In the genomic region with DNA sequence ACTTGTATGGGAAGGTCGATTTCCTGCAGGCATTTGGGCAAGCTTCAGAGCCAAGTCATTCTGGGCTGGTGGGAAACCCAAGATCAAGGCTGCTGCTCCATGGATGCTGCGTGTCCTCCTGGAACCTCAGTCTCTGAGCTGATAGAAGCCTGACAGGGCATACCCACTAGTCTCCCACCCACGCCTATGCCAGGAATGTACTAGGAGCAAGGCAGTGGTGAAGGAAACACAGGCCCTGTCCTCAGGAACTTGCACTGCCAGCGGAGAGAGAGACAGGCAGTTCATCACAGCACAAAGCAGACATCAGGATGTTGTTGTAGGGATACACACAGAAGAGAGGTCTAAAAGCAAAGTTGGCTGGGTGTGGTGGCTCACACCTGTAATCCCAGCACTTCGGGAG, we compare ENCODE assay signal across 15 cellular contexts.
"Had no signal": no experiment of that assay in that cellular context is flagged by ENCODE, and none has a peak within 500 bp of the region (broad histone marks: within the 10 kb centered on the region; RNA-seq: fewer than 3 reads in every experiment).

No MANE protein-coding gene starts in this region.

- H3K9me3 Mint-ChIP-seq: activated CD4-positive, alpha-beta T cell treated with anti-CD3 and anti-CD28 coated beads, Interleukin-2, amount 10 ng/mL, durations not matched to agents 7 days and 5 days; activated naive CD4-positive, alpha-beta T cell treated with anti-CD3 and anti-CD28 coated beads, Interleukin-2, amount 50 U/mL, for 72 hours; nephron had no signal

- DNase-seq: activated CD4-positive, alpha-beta T cell treated with anti-CD3 and anti-CD28 coated beads, Interleukin-2, amount 10 ng/mL, durations not matched to agents 7 days and 5 days; activated CD8-positive, alpha-beta memory T cell treated with anti-CD3 and anti-CD28 coated beads for 24 hours; amygdala; effector CD8-positive, alpha-beta T cell; esophagus squamous epithelium; glutamatergic neuron; hypothalamus; kidney glomerular epithelial cell; left ventricle myocardium superior; mesendoderm; spleen had no signal

- ATAC-seq: activated naive CD4-positive, alpha-beta T cell treated with anti-CD3 and anti-CD28 coated beads, Interleukin-2, amount 50 U/mL, for 72 hours; left ventricle myocardium superior; right lobe of liver had no signal

- H3K9me3 ChIP-seq: esophagus squamous epithelium, prostate gland, right lobe of liver, spleen had no signal

- H3K4me3 ChIP-seq: esophagus squamous epithelium, prostate gland, right lobe of liver, spleen had no signal

- H3K27me3 Mint-ChIP-seq: activated CD4-positive, alpha-beta T cell treated with anti-CD3 and anti-CD28 coated beads, Interleukin-2, amount 10 ng/mL, durations not matched to agents 7 days and 5 days had no signal

- H3K4me3 Mint-ChIP-seq: activated CD4-positive, alpha-beta T cell treated with anti-CD3 and anti-CD28 coated beads, Interleukin-2, amount 10 ng/mL, durations not matched to agents 7 days and 5 days; nephron had no signal

- H3K27me3 ChIP-seq: esophagus squamous epithelium, right lobe of liver, spleen had no signal

- H3K36me3 ChIP-seq: esophagus squamous epithelium, prostate gland, right lobe of liver, spleen had no signal

- H3K4me1 ChIP-seq: prostate gland, right lobe of liver had no signal

- H3K27ac ChIP-seq: esophagus squamous epithelium, prostate gland, right lobe of liver, spleen had no signal

- H3K36me3 Mint-ChIP-seq: activated naive CD4-positive, alpha-beta T cell treated with anti-CD3 and anti-CD28 coated beads, Interleukin-2, amount 50 U/mL, for 72 hours had no signal

- H3K27ac Mint-ChIP-seq: activated CD4-positive, alpha-beta T cell treated with anti-CD3 and anti-CD28 coated beads, Interleukin-2, amount 10 ng/mL, durations not matched to agents 7 days and 5 days; nephron had no signal
